8 cellular contexts compared by ENCODE assay signal in genomic region chr10:69716711-69717560, GRCh38.
A peak's percentile ranks its signal among the peaks of the same experiment; 100 is the strongest.
DNase-seq lines count a peak whose midpoint lies in the region; ATAC-seq and TF ChIP-seq lines count a peak whose summit lies in the region.

No MANE protein-coding gene starts in this region.

- H3K4me2 ChIP-seq in Loucy (ENCODE audit: low read depth, low read length, poor library complexity, severe bottlenecking) = no peak overlapping the region

- H3K27ac ChIP-seq in VCaP (no peak overlapping the region), breast epithelium (no peak overlapping the region), right lobe of liver (no peak overlapping the region)

- TF ChIP-seq POLR2A in breast epithelium (IDR thresholded peaks at IDR 0.05) = no peak
- TF ChIP-seq POLR2A in right lobe of liver (IDR thresholded peaks at IDR 0.05) = no peak

- no peaks in the 10 kb centered on the region for H3K4me1 Mint-ChIP-seq in stimulated activated effector memory CD8-positive, alpha-beta T cell treated with anti-CD3 and anti-CD28 coated beads, Interleukin-12 subunit alpha, Interleukin-12 subunit beta, amount 100 ng/mL, for 72 hours

- 42% methylated on average over 12 of the region's 19 CpGs for WGBS in right lobe of liver (ENCODE audit: insufficient coverage, low coverage, low lambda C conversion rate, missing lambda C conversion rate)

- H3K9me3 Mint-ChIP-seq in stimulated activated effector memory CD8-positive, alpha-beta T cell treated with anti-CD3 and anti-CD28 coated beads, Interleukin-12 subunit alpha, Interleukin-12 subunit beta, amount 100 ng/mL, for 72 hours = no peaks in the 10 kb centered on the region

- DNase-seq in EH (ENCODE audit: low read depth) (peak; percentile 63), breast epithelium (ENCODE audit: low spot score in 2 of 2) (no peak), right lobe of liver (peak; percentile 66 to 71 (median 68))
- DNase-seq in stimulated activated effector memory CD8-positive, alpha-beta T cell treated with anti-CD3 and anti-CD28 coated beads, Interleukin-12 subunit alpha, Interleukin-12 subunit beta, amount 100 ng/mL, for 72 hours (ENCODE audit: low spot score in 2 of 2) = peak; percentile 47 to 73

- no peak overlapping the region for H2AFZ ChIP-seq in Loucy (ENCODE audit: low read length)

- H3K4me3 Mint-ChIP-seq in stimulated activated effector memory CD8-positive, alpha-beta T cell treated with anti-CD3 and anti-CD28 coated beads, Interleukin-12 subunit alpha, Interleukin-12 subunit beta, amount 100 ng/mL, for 72 hours = no peak overlapping the region

- H3K4me3 ChIP-seq in Loucy (ENCODE audit: low read length, poor library complexity, severe bottlenecking) (no peak overlapping the region), breast epithelium (no peak overlapping the region), right lobe of liver (no peak overlapping the region)

- H3K4me1 ChIP-seq in Loucy (ENCODE audit: insufficient read depth, low read length, poor library complexity, severe bottlenecking) = no peaks in the 10 kb centered on the region
- H3K4me1 ChIP-seq in breast epithelium = no peaks in the 10 kb centered on the region
- no peaks in the 10 kb centered on the region for H3K4me1 ChIP-seq in right lobe of liver

- no peaks in the 10 kb centered on the region for H3F3A ChIP-seq in Loucy (ENCODE audit: low read depth)

- TF ChIP-seq CTCF in Loucy (conservative IDR thresholded peaks at IDR 0.05; ENCODE audit: low read length) (peak; percentile 92), VCaP (conservative IDR thresholded peaks at IDR 0.05) (peak; percentile 85), breast epithelium (IDR thresholded peaks at IDR 0.05) (peak in 2 of 3 donors; percentile 55 to 72), right lobe of liver (IDR thresholded peaks at IDR 0.05) (peak; percentile 68 to 84 (median 75))

- H3K27me3 ChIP-seq in Loucy (ENCODE audit: insufficient read depth, low read length, poor library complexity, severe bottlenecking) = no peaks in the 10 kb centered on the region
- H3K27me3 ChIP-seq in breast epithelium = no peaks in the 10 kb centered on the region
- no peaks in the 10 kb centered on the region for H3K27me3 ChIP-seq in right lobe of liver

- H3K27ac Mint-ChIP-seq in stimulated activated effector memory CD8-positive, alpha-beta T cell treated with anti-CD3 and anti-CD28 coated beads, Interleukin-12 subunit alpha, Interleukin-12 subunit beta, amount 100 ng/mL, for 72 hours = no peak overlapping the region

- no peaks in the 10 kb centered on the region for H3K36me3 ChIP-seq in Loucy (ENCODE audit: insufficient read depth, low read length)
- no peaks in the 10 kb centered on the region for H3K36me3 ChIP-seq in breast epithelium
- no peaks in the 10 kb centered on the region for H3K36me3 ChIP-seq in right lobe of liver

- no peak overlapping the region for H3K9ac ChIP-seq in Loucy (ENCODE audit: low read depth, low read length, poor library complexity, severe bottlenecking)

- no peaks in the 10 kb centered on the region for H3K9me2 ChIP-seq in Loucy (replicated peaks; ENCODE audit: low read depth, low read length)

- no peaks in the 10 kb centered on the region for H3K36me3 Mint-ChIP-seq in stimulated activated effector memory CD8-positive, alpha-beta T cell treated with anti-CD3 and anti-CD28 coated beads, Interleukin-12 subunit alpha, Interleukin-12 subunit beta, amount 100 ng/mL, for 72 hours

- ATAC-seq in right lobe of liver (peak; percentile 81 to 94 (median 90)), HG03571 (IDR thresholded peaks at IDR 0.05; ENCODE audit: unreplicated experiment) (no peak), GM21619 (IDR thresholded peaks at IDR 0.05; ENCODE audit: unreplicated experiment) (no peak)
- ATAC-seq in stimulated activated effector memory CD8-positive, alpha-beta T cell treated with anti-CD3 and anti-CD28 coated beads, Interleukin-12 subunit alpha, Interleukin-12 subunit beta, amount 100 ng/mL, for 72 hours = peak; percentile 60

- no peaks in the 10 kb centered on the region for H3K79me2 ChIP-seq in Loucy (ENCODE audit: insufficient read depth, low read length)

- H4K20me1 ChIP-seq in Loucy (ENCODE audit: insufficient read depth, low read length, poor library complexity, severe bottlenecking) = no peaks in the 10 kb centered on the region

- intact Hi-C loops in breast epithelium (cut with DNase I; ENCODE audit: low total_unique reads) (loop anchor here (10.0 kb wide), 1 partner anchor 72 kb away; no protein-coding TSS in a partner anchor), right lobe of liver (cut with DNase I) (loop anchor here (5.0 to 10.0 kb wide), 3 partner anchors 70 to 202 kb away; no protein-coding TSS in a partner anchor)

- H3K9me3 ChIP-seq in Loucy (ENCODE audit: insufficient read depth, low read depth, low read length) = no peaks in the 10 kb centered on the region
- no peaks in the 10 kb centered on the region for H3K9me3 ChIP-seq in breast epithelium
- no peaks in the 10 kb centered on the region for H3K9me3 ChIP-seq in right lobe of liver

Comparison
In these comparisons a context has a peak if more than half of its experiments do, and no peak if none do; other contexts are left out.
1. DNase-seq: peak in EH (single experiment), right lobe of liver (3 of 3) and stimulated activated effector memory CD8-positive, alpha-beta T cell treated with anti-CD3 and anti-CD28 coated beads, Interleukin-12 subunit alpha, Interleukin-12 subunit beta, amount 100 ng/mL, for 72 hours (2 of 2); none in breast epithelium (0 of 2).
2. ATAC-seq: peak in right lobe of liver (4 of 4) and stimulated activated effector memory CD8-positive, alpha-beta T cell treated with anti-CD3 and anti-CD28 coated beads, Interleukin-12 subunit alpha, Interleukin-12 subunit beta, amount 100 ng/mL, for 72 hours (single experiment); none in HG03571 (single experiment) and GM21619 (single experiment).
3. Peak in every context shown above with its lines, with median percentiles within 50 percentile points of each other: CTCF ChIP-seq.